In genomic region chr6:112021911-112022310, GRCh38 we compare ENCODE assay signal across 34 cellular contexts. TPM values are rescaled to one million over a fixed set of nuclear protein-coding genes. Genes with fewer than 3 reads are reported as not detected.
"Had no signal": no experiment of that assay in that cellular context is flagged by ENCODE, and none has a peak within 500 bp of the region (broad histone marks: within the 10 kb centered on the region; RNA-seq: fewer than 3 reads in every experiment).

No MANE protein-coding gene starts in this region.

- H3K4me1 Mint-ChIP-seq: WTC11 had no signal

- DNase-seq: activated CD4-positive, alpha-beta T cell treated with anti-CD3 and anti-CD28 coated beads for 1 hour; activated CD4-positive, alpha-beta T cell treated with anti-CD3 and anti-CD28 coated beads, Interleukin-2, amount 50 U/mL, for 1 hour; activated CD8-positive, alpha-beta memory T cell treated with anti-CD3 and anti-CD28 coated beads, Interleukin-2, amount 10 ng/mL, durations not matched to agents 7 days and 5 days; activated CD8-positive, alpha-beta T cell treated with anti-CD3 and anti-CD28 coated beads, Interleukin-2, amount 10 ng/mL, durations not matched to agents 7 days and 5 days; activated effector memory CD4-positive, alpha-beta T cell treated with Interleukin-2 at 50 U/mL for 16 hours; activated naive CD4-positive, alpha-beta T cell treated with anti-CD3 and anti-CD28 coated beads for 36 hours; activated naive CD8-positive, alpha-beta T cell treated with anti-CD3 and anti-CD28 coated beads, Interleukin-2, amount 10 ng/mL, durations not matched to agents 7 days and 5 days; cerebellar nuclear complex; colonic mucosa; dorsolateral prefrontal cortex; effector memory CD4-positive, alpha-beta T cell; gastrocnemius medialis; islet precursor cell; left ventricle myocardium inferior; mesendoderm; occipital lobe; stimulated activated CD4-positive, alpha-beta T cell treated with anti-CD3 and anti-CD28 coated beads, Interleukin-15, amount 100 ng/mL, for 24 hours; stimulated activated CD4-positive, alpha-beta T cell treated with anti-CD3 and anti-CD28 coated beads, Interleukin-2, amount 100 ng/mL, for 24 hours; stimulated activated naive CD4-positive, alpha-beta T cell; T-helper 17 cell; tibial artery had no signal

- H3K27ac ChIP-seq: ascending aorta, cardiac muscle cell, colonic mucosa, dorsolateral prefrontal cortex, gastrocnemius medialis, hepatocyte, left ventricle myocardium inferior, parathyroid adenoma, right atrium auricular region, suprapubic skin, tibial artery had no signal

- H3K4me1 ChIP-seq: colonic mucosa, parathyroid adenoma had no signal

- H3K36me3 ChIP-seq: ascending aorta, cardiac muscle cell, colonic mucosa, gastrocnemius medialis, left ventricle myocardium inferior, right atrium auricular region, suprapubic skin, tibial artery had no signal

- H3K4me2 ChIP-seq: hepatocyte had no signal

- H3K9ac ChIP-seq: parathyroid adenoma had no signal

- H3K27me3 Mint-ChIP-seq: activated CD8-positive, alpha-beta memory T cell treated with anti-CD3 and anti-CD28 coated beads, Interleukin-2, amount 10 ng/mL, durations not matched to agents 7 days and 5 days; activated naive CD8-positive, alpha-beta T cell treated with anti-CD3 and anti-CD28 coated beads, Interleukin-2, amount 10 ng/mL, durations not matched to agents 7 days and 5 days; T-helper 17 cell had no signal

- H3K4me3 Mint-ChIP-seq: activated CD8-positive, alpha-beta memory T cell treated with anti-CD3 and anti-CD28 coated beads, Interleukin-2, amount 10 ng/mL, durations not matched to agents 7 days and 5 days; activated CD8-positive, alpha-beta T cell treated with anti-CD3 and anti-CD28 coated beads, Interleukin-2, amount 10 ng/mL, durations not matched to agents 7 days and 5 days; activated naive CD4-positive, alpha-beta T cell treated with anti-CD3 and anti-CD28 coated beads for 36 hours; activated naive CD8-positive, alpha-beta T cell treated with anti-CD3 and anti-CD28 coated beads, Interleukin-2, amount 10 ng/mL, durations not matched to agents 7 days and 5 days; brain; neural crest cell; T-helper 17 cell; WTC11 had no signal

- H3K79me2 ChIP-seq: hepatocyte, parathyroid adenoma had no signal

- H3K4me3 ChIP-seq: ascending aorta, cardiac muscle cell, colonic mucosa, dorsolateral prefrontal cortex, gastrocnemius medialis, hepatocyte, left ventricle myocardium inferior, lung, right atrium auricular region, suprapubic skin, tibial artery had no signal

- H2AFZ ChIP-seq: hepatocyte, parathyroid adenoma had no signal

- ATAC-seq: activated CD8-positive, alpha-beta memory T cell treated with anti-CD3 and anti-CD28 coated beads, Interleukin-2, amount 10 ng/mL, durations not matched to agents 7 days and 5 days; activated CD8-positive, alpha-beta T cell treated with anti-CD3 and anti-CD28 coated beads, Interleukin-2, amount 10 ng/mL, durations not matched to agents 7 days and 5 days; gastrocnemius medialis; T-helper 17 cell; WTC11 had no signal

- H3K27ac Mint-ChIP-seq: activated CD8-positive, alpha-beta memory T cell treated with anti-CD3 and anti-CD28 coated beads, Interleukin-2, amount 10 ng/mL, durations not matched to agents 7 days and 5 days; activated CD8-positive, alpha-beta T cell treated with anti-CD3 and anti-CD28 coated beads, Interleukin-2, amount 10 ng/mL, durations not matched to agents 7 days and 5 days; activated naive CD4-positive, alpha-beta T cell treated with anti-CD3 and anti-CD28 coated beads for 36 hours; activated naive CD8-positive, alpha-beta T cell treated with anti-CD3 and anti-CD28 coated beads, Interleukin-2, amount 10 ng/mL, durations not matched to agents 7 days and 5 days; brain; WTC11 had no signal

- H3K27me3 ChIP-seq: ascending aorta, cardiac muscle cell, colonic mucosa, dorsolateral prefrontal cortex, gastrocnemius medialis, hepatocyte, right atrium auricular region, suprapubic skin, tibial artery had no signal

- H3K9me3 ChIP-seq: colonic mucosa, gastrocnemius medialis, suprapubic skin, tibial artery had no signal

RNA-seq across cellular contexts. Expression of gene CCN6, which starts 32.0 kb away (rescaled TPM):
- total RNA-seq: activated CD8-positive, alpha-beta memory T cell treated with anti-CD3 and anti-CD28 coated beads, Interleukin-2, amount 10 ng/mL, durations not matched to agents 7 days and 5 days; activated CD8-positive, alpha-beta T cell treated with anti-CD3 and anti-CD28 coated beads, Interleukin-2, amount 10 ng/mL, durations not matched to agents 7 days and 5 days; activated naive CD8-positive, alpha-beta T cell treated with anti-CD3 and anti-CD28 coated beads, Interleukin-2, amount 10 ng/mL, durations not matched to agents 7 days and 5 days; ascending aorta; cardiac muscle cell; colonic mucosa; dorsolateral prefrontal cortex; gastrocnemius medialis; hepatocyte; left ventricle myocardium inferior; lung; mucosa of gallbladder; neural crest cell; occipital lobe; pulmonary artery endothelial cell; right atrium auricular region; T-helper 17 cell; ureter; WTC11 had no signal
- polyA plus RNA-seq: lung had no signal
